Comparison of ENCODE assay signal across 27 cellular contexts in genomic region chr17:30483159-30483558, GRCh38.
"Had no signal": no experiment of that assay in that cellular context is flagged by ENCODE, and none has a peak within 500 bp of the region (broad histone marks: within the 10 kb centered on the region; RNA-seq: fewer than 3 reads in every experiment).

No MANE protein-coding gene starts in this region.

- H3K36me3 ChIP-seq: uterus had no signal

- DNase-seq: hypothalamus; immature natural killer cell; kidney; left colon; left lung; lower lobe of right lung; mammary epithelial cell; mesendoderm; naive B cell; natural killer cell; nephron progenitor cell; occipital lobe; small intestine; spleen; stimulated activated CD4-positive, alpha-beta T cell treated with anti-CD3 and anti-CD28 coated beads, Interleukin-4, amount 100 ng/mL, for 24 hours; stimulated activated naive CD4-positive, alpha-beta T cell; stimulated activated naive CD8-positive, alpha-beta T cell treated with anti-CD3 and anti-CD28 coated beads, Interleukin-15, amount 100 ng/mL, for 72 hours; substantia nigra; uterus had no signal

- FAIRE-seq: islet of Langerhans, kidney, small intestine had no signal

- H3K4me3 ChIP-seq: left lung, lower lobe of right lung, neural progenitor cell, right atrium auricular region, spleen, tibial nerve, uterus had no signal

- ATAC-seq: left colon; left lung; lower lobe of right lung; natural killer cell; sciatic nerve; stimulated activated effector memory CD8-positive, alpha-beta T cell treated with anti-CD3 and anti-CD28 coated beads, Interleukin-12 subunit alpha, Interleukin-12 subunit beta, amount 100 ng/mL, for 72 hours; stimulated activated naive CD8-positive, alpha-beta T cell treated with anti-CD3 and anti-CD28 coated beads, Interleukin-15, amount 100 ng/mL, for 72 hours had no signal

- H3K9me3 ChIP-seq: left lung, lower lobe of right lung, neutrophil, right atrium auricular region, spleen, tibial nerve, uterus had no signal

- H2AFZ ChIP-seq: neural progenitor cell, parathyroid adenoma had no signal

- H3K9ac ChIP-seq: neural progenitor cell, parathyroid adenoma had no signal

- H3K27me3 ChIP-seq: left lung, neural progenitor cell, neutrophil, right atrium auricular region, spleen, tibial nerve, uterus had no signal

- H3K4me2 ChIP-seq: neural progenitor cell had no signal

- H3K27ac ChIP-seq: left lung, lower lobe of right lung, neural progenitor cell, neutrophil, parathyroid adenoma, spleen, tibial nerve, uterus had no signal
